In the genomic region with DNA sequence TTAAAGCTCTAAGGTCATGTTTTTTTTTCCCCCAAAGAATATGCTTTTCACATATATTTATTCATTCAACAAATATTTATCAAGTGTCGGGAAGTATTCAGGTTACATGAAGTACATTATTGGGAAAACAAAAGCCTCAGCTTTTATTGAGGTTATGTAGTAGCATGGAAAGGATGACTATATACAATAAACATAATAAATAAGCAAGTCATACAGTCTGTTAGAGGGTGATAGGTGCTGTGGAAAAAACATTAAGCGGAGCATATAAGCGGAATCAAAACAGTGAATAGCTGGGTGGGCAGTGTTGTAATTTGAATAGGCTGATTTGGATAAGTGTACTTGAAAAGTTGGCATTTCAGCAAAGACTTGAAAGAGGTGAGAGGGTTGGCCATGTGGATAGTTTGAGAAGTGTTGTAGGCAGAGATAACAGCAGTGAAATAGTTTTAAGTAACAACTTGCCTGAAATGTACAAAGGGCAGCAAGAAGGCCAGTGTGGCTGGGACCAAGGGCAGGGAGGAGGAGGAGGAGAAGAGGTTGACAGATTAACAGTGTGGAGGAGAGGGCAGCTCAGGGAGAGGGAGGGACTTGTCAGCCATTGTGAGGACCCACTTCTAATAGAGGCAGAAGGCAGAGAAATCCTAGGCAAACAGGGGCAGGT, we compare ENCODE assay signal across 16 cellular contexts.
"Had no signal": no experiment of that assay in that cellular context is flagged by ENCODE, and none has a peak within 500 bp of the region (broad histone marks: within the 10 kb centered on the region; RNA-seq: fewer than 3 reads in every experiment).

No MANE protein-coding gene starts in this region.

- H3K27me3 ChIP-seq: body of pancreas, cardiac muscle cell, heart left ventricle, transverse colon had no signal

- DNase-seq: activated gamma-delta T cell treated with Interleukin-2 at 50 U/mL for 16 hours; activated T-cell treated with anti-CD3 and anti-CD28 coated beads, Interleukin-2, amount 50 U/mL, for 1 hour; anterior cingulate cortex; body of pancreas; islet precursor cell; left colon; mucosa of descending colon; stimulated activated CD4-positive, alpha-beta T cell treated with anti-CD3 and anti-CD28 coated beads, Interleukin-1b, Interleukin-23, amount 100 ng/mL, for 48 hours; stimulated activated naive CD8-positive, alpha-beta T cell treated with anti-CD3 and anti-CD28 coated beads, Interleukin-15, amount 100 ng/mL, for 72 hours; T-helper 9 cell; transverse colon had no signal

- H3K27ac ChIP-seq: body of pancreas, cardiac muscle cell, epithelial cell of prostate, heart left ventricle, skin epidermis, transverse colon had no signal

- H3K4me3 ChIP-seq: body of pancreas, cardiac muscle cell, heart left ventricle, mucosa of descending colon, skin epidermis, transverse colon had no signal

- H3K36me3 ChIP-seq: cardiac muscle cell, heart left ventricle, transverse colon had no signal

- ATAC-seq: body of pancreas; left colon; mucosa of descending colon; stimulated activated naive CD8-positive, alpha-beta T cell treated with anti-CD3 and anti-CD28 coated beads, Interleukin-15, amount 100 ng/mL, for 72 hours; WTC11 had no signal

- H3K9me3 ChIP-seq: body of pancreas, heart left ventricle, mucosa of descending colon, transverse colon had no signal

- H3K4me1 ChIP-seq: body of pancreas, heart left ventricle, transverse colon had no signal
